ENCODE assay signal across 8 cellular contexts in genomic region chr17:77959926-77960521, GRCh38.
DNase-seq lines count a peak whose midpoint lies in the region; ATAC-seq and TF ChIP-seq lines count a peak whose summit lies in the region.

No MANE protein-coding gene starts in this region.

- no peaks in the 10 kb centered on the region for H3K36me3 Mint-ChIP-seq in activated naive CD8-positive, alpha-beta T cell treated with anti-CD3 and anti-CD28 coated beads, Interleukin-2, amount 50 U/mL, for 24 hours (ENCODE audit: low read depth)

- H3K27me3 ChIP-seq in DOHH2 (ENCODE audit: control insufficient read depth, low read length) = peaks cover 27% of the 10 kb centered on the region

- H3K9me3 Mint-ChIP-seq in activated naive CD8-positive, alpha-beta T cell treated with anti-CD3 and anti-CD28 coated beads, Interleukin-2, amount 50 U/mL, for 24 hours = no peaks in the 10 kb centered on the region

- H3K4me3 Mint-ChIP-seq in activated naive CD8-positive, alpha-beta T cell treated with anti-CD3 and anti-CD28 coated beads, Interleukin-2, amount 50 U/mL, for 24 hours = peak overlapping the region; percentile 85

- peak overlapping the region; percentile 81 for H3K4me2 ChIP-seq in DOHH2 (ENCODE audit: low read length)

- H3K27me3 Mint-ChIP-seq in activated naive CD8-positive, alpha-beta T cell treated with anti-CD3 and anti-CD28 coated beads, Interleukin-2, amount 50 U/mL, for 24 hours = peaks cover 6% of the 10 kb centered on the region

- H3K27ac ChIP-seq in DOHH2 (ENCODE audit: low read depth, low read length) = no peak overlapping the region

- TF ChIP-seq CTCF in DOHH2 (IDR thresholded peaks at IDR 0.05; ENCODE audit: low read depth, low read length, poor library complexity, severe bottlenecking) = no peak

- ATAC-seq in activated naive CD8-positive, alpha-beta T cell treated with anti-CD3 and anti-CD28 coated beads, Interleukin-2, amount 50 U/mL, for 24 hours = no peak
- no peak for ATAC-seq in GM21360 (IDR thresholded peaks at IDR 0.05; ENCODE audit: unreplicated experiment)
- ATAC-seq in HG03342 (IDR thresholded peaks at IDR 0.05; ENCODE audit: unreplicated experiment) = no peak
- ATAC-seq in GM19463 (IDR thresholded peaks at IDR 0.05; ENCODE audit: unreplicated experiment) = no peak

- peaks cover 27% of the 10 kb centered on the region for H4K20me1 ChIP-seq in DOHH2 (ENCODE audit: control insufficient read depth, insufficient read depth, low read depth, low read length)

- H3F3A ChIP-seq in DOHH2 (ENCODE audit: control insufficient read depth, insufficient read depth) = 0 out of 2 replicates have a peak, but pooled peaks cover 7% of the 10 kb centered on the region

- H3K9me2 ChIP-seq in DOHH2 (replicated peaks; ENCODE audit: control insufficient read depth, low read length) = no peaks in the 10 kb centered on the region

- DNase-seq in NCI-H2227 treated with DMSO at 0.1 percent for 48 hours (lab: John Stamatoyannopoulos, UW) (peak; percentile 36), iPS-NIHi11 (ENCODE audit: low spot score) (peak; percentile 38)
- peak; percentile 23 for DNase-seq in activated naive CD8-positive, alpha-beta T cell treated with anti-CD3 and anti-CD28 coated beads, Interleukin-2, amount 50 U/mL, for 24 hours
- peak; percentile 33 for DNase-seq in stimulated activated CD4-positive, alpha-beta T cell treated with anti-CD3 and anti-CD28 coated beads, Interleukin-2, amount 100 ng/mL, for 24 hours

- H3K4me3 ChIP-seq in DOHH2 (ENCODE audit: low read length) = peak overlapping the region; percentile 85

- H3K27ac Mint-ChIP-seq in activated naive CD8-positive, alpha-beta T cell treated with anti-CD3 and anti-CD28 coated beads, Interleukin-2, amount 50 U/mL, for 24 hours = peak overlapping the region; percentile 77

- no peaks in the 10 kb centered on the region for H3K9me3 ChIP-seq in DOHH2 (ENCODE audit: control insufficient read depth, insufficient read depth, low read length)

- H3K36me3 ChIP-seq in DOHH2 (ENCODE audit: control insufficient read depth, low read length) = no peaks in the 10 kb centered on the region

- H3K4me1 ChIP-seq in DOHH2 (ENCODE audit: control insufficient read depth, low read length) = peaks cover 63% of the 10 kb centered on the region

- peaks cover 58% of the 10 kb centered on the region for H3K79me2 ChIP-seq in DOHH2 (ENCODE audit: control insufficient read depth, low read length)

- H3K4me1 Mint-ChIP-seq in activated naive CD8-positive, alpha-beta T cell treated with anti-CD3 and anti-CD28 coated beads, Interleukin-2, amount 50 U/mL, for 24 hours = peaks cover 58% of the 10 kb centered on the region
